ENCODE assay signal across 8 cellular contexts in genomic region chr17:39769974-39770587, GRCh38. TPM values are rescaled to one million over a fixed set of nuclear protein-coding genes. Genes with fewer than 3 reads are reported as not detected.
A peak's percentile ranks its signal among the peaks of the same experiment; 100 is the strongest.
DNase-seq lines count a peak whose midpoint lies in the region; ATAC-seq, FAIRE-seq and TF ChIP-seq lines count a peak whose summit lies in the region.

No MANE protein-coding gene starts in this region.

- intact Hi-C loops in PC-3 (cut with micrococcal nuclease), result no loop called here

- peaks cover 8% of the 10 kb centered on the region for H3K27me3 Mint-ChIP-seq in astrocyte (ENCODE audit: low read depth, unreplicated experiment)

- H3K27me3 ChIP-seq in PC-3 (ENCODE audit: low read length), result peaks cover 9% of the 10 kb centered on the region; the same call in 1 of the 2 replicates
- H3K27me3 ChIP-seq in astrocyte (ENCODE audit: insufficient read depth, low read length), result peaks cover 41% of the 10 kb centered on the region

- no peak overlapping the region for H3K27ac Mint-ChIP-seq in astrocyte (ENCODE audit: unreplicated experiment)

- no peak for FAIRE-seq in astrocyte (lab: Jason Lieb, UNC)

- H3K9me3 ChIP-seq in PC-3 (ENCODE audit: low read length) (no peaks in the 10 kb centered on the region), astrocyte (ENCODE audit: insufficient read depth, low read depth, low read length) (no peaks in the 10 kb centered on the region)

- H3K4me3 ChIP-seq in PC-3 (ENCODE audit: low read length) (no peak overlapping the region), astrocyte (ENCODE audit: insufficient read depth, low read depth, low read length) (no peak overlapping the region)

- H3K36me3 Mint-ChIP-seq in astrocyte (ENCODE audit: low read depth, unreplicated experiment), result peaks cover 7% of the 10 kb centered on the region

- TF ChIP-seq CTCF in PC-3 (conservative IDR thresholded peaks at IDR 0.05; ENCODE audit: low read depth, low read length) (no peak), astrocyte (IDR thresholded peaks at IDR 0.05; ENCODE audit: insufficient read depth, low read depth, low read length) (no peak)

- peaks cover 16% of the 10 kb centered on the region for H3K9me3 Mint-ChIP-seq in astrocyte (ENCODE audit: unreplicated experiment)

- H3K4me3 Mint-ChIP-seq in astrocyte (ENCODE audit: unreplicated experiment), result no peak overlapping the region

- CTCF ChIA-PET in PC-3 (lab: Charles Lee), result no interaction called here

- no peaks in the 10 kb centered on the region for H3K9me2 ChIP-seq in PC-3 (replicated peaks; ENCODE audit: low read length)

- ATAC-seq in HG03196 (IDR thresholded peaks at IDR 0.05; ENCODE audit: unreplicated experiment) (peak; percentile 49), PC-3 (peak; percentile 96)

- DNase-seq in SHP77 treated with DMSO at 0.1 percent for 48 hours (lab: John Stamatoyannopoulos, UW) (peak; percentile 7), SHP77 (lab: John Stamatoyannopoulos, UW) (no peak), PC-3 (peak; percentile 96), astrocyte (ENCODE audit: low read depth) (peak; percentile 75), putamen (ENCODE audit: low spot score) (no peak), SKM-1 treated with dmso at 0.1 percent for 144 hours (lab: John Stamatoyannopoulos, UW; ENCODE audit: unreplicated experiment) (no peak)
- DNase-seq in stimulated activated CD8-positive, alpha-beta memory T cell treated with anti-CD3 and anti-CD28 coated beads, Interleukin-7, amount 100 ng/mL, for 4 hours (ENCODE audit: low read depth in 2 of 2), result peak; percentile 41 to 58

- H2AFZ ChIP-seq in PC-3 (ENCODE audit: low read length) (no peak overlapping the region), astrocyte (ENCODE audit: low read depth, low read length) (no peak overlapping the region)

- H3K79me2 ChIP-seq in PC-3 (ENCODE audit: low read length) (no peaks in the 10 kb centered on the region), astrocyte (ENCODE audit: insufficient read depth, low read length) (no peaks in the 10 kb centered on the region)

- H3K9ac ChIP-seq in PC-3 (ENCODE audit: low read length) (no peak overlapping the region), astrocyte (ENCODE audit: low read length) (no peak overlapping the region)

- H4K20me1 ChIP-seq in PC-3 (ENCODE audit: low read length) (no peaks in the 10 kb centered on the region), astrocyte (ENCODE audit: insufficient read depth, low read length) (no peaks in the 10 kb centered on the region)

- no peaks in the 10 kb centered on the region for H3K36me3 ChIP-seq in PC-3 (ENCODE audit: low read depth, low read length)
- H3K36me3 ChIP-seq in astrocyte (ENCODE audit: insufficient read depth, low read length), result no peaks in the 10 kb centered on the region

- peaks cover 19% of the 10 kb centered on the region for H3K4me1 ChIP-seq in PC-3 (ENCODE audit: insufficient read depth, low read length)
- no peaks in the 10 kb centered on the region for H3K4me1 ChIP-seq in astrocyte (ENCODE audit: insufficient read depth, low read length)

- no peaks in the 10 kb centered on the region for H3F3A ChIP-seq in PC-3 (ENCODE audit: low read length, unreplicated experiment)

- POLR2A ChIA-PET in PC-3 (lab: Charles Lee; ENCODE audit: unreplicated experiment), result no interaction called here

- peak overlapping the region; percentile 71 for H3K4me2 ChIP-seq in PC-3 (ENCODE audit: low read length)
- H3K4me2 ChIP-seq in astrocyte (ENCODE audit: low read length), result no peak overlapping the region

- no TSS peak for BruUV-seq in PC-3 (replicated peaks; lab: Mats Ljungman, UMichigan)

- H3K27ac ChIP-seq in PC-3 (ENCODE audit: low read length) (peak overlapping the region; percentile 41; the same call in 1 of the 2 replicates), astrocyte (ENCODE audit: low read depth, low read length) (no peak overlapping the region)

- H3K4me1 Mint-ChIP-seq in astrocyte (ENCODE audit: low read depth, unreplicated experiment), result peaks cover 12% of the 10 kb centered on the region

RNA-seq across cellular contexts. Expression of gene GRB7, which starts 32.3 kb away (rescaled TPM):
- 21.2 and 31.3 TPM in 2 replicates for total RNA-seq in PC-3 (2014; rRNA removed)
- total RNA-seq in astrocyte, result 1.8 and 3.3 TPM in 2 replicates

RNA-seq across cellular contexts. Expression of gene MIEN1, which starts 39.7 kb away (rescaled TPM):
- total RNA-seq in PC-3 (2014; rRNA removed), result 52.0 and 57.8 TPM in 2 replicates
- total RNA-seq in astrocyte, result 38.9 and 41.3 TPM in 2 replicates

Comparison
In these comparisons a context has a peak if more than half of its experiments do, and no peak if none do; other contexts are left out.
1. DNase-seq: peak in SHP77 treated with DMSO at 0.1 percent for 48 hours (single experiment), PC-3 (single experiment), astrocyte (single experiment) and stimulated activated CD8-positive, alpha-beta memory T cell treated with anti-CD3 and anti-CD28 coated beads, Interleukin-7, amount 100 ng/mL, for 4 hours (2 of 2); none in SHP77 (0 of 2), putamen (single experiment) and SKM-1 treated with dmso at 0.1 percent for 144 hours (single experiment).